Comparison of ENCODE assay signal across 11 cellular contexts in genomic region chr7:101161692-101162461, GRCh38. TPM values are rescaled to one million over a fixed set of nuclear protein-coding genes. Genes with fewer than 3 reads are reported as not detected.
A peak's percentile ranks its signal among the peaks of the same experiment; 100 is the strongest.
DNase-seq lines count a peak whose midpoint lies in the region; ATAC-seq and TF ChIP-seq lines count a peak whose summit lies in the region.
"Had no signal": no experiment of that assay in that cellular context is flagged by ENCODE, and none has a peak within 500 bp of the region (broad histone marks: within the 10 kb centered on the region; RNA-seq: fewer than 3 reads in every experiment).

No MANE protein-coding gene starts in this region.

- no TSS peak for BruUV-seq in PC-3 (replicated peaks; lab: Mats Ljungman, UMichigan)

- H3K4me3 Mint-ChIP-seq in activated CD8-positive, alpha-beta memory T cell treated with anti-CD3 and anti-CD28 coated beads, Interleukin-2, amount 10 ng/mL, durations not matched to agents 7 days and 5 days = peak overlapping the region; percentile 74
- peak overlapping the region; percentile 57 for H3K4me3 Mint-ChIP-seq in chondrocyte (ENCODE audit: unreplicated experiment)
- peak overlapping the region; percentile 68 for H3K4me3 Mint-ChIP-seq in osteocyte (ENCODE audit: unreplicated experiment)

- CTCF ChIA-PET in activated CD8-positive, alpha-beta memory T cell treated with anti-CD3 and anti-CD28 coated beads, Interleukin-2, amount 10 ng/mL, durations not matched to agents 7 days and 5 days (lab: Charles Lee) = interaction anchor here (4.3 to 5.2 kb wide), 2 partner anchors 12 to 18 kb away, joined by 16 to 39 read pairs; no protein-coding TSS in a partner anchor
- CTCF ChIA-PET in PC-3 (lab: Charles Lee) = interaction anchor here (1.2 kb wide), 1 partner anchor 18 kb away, joined by 5 read pairs; no protein-coding TSS in a partner anchor

- H3K4me2 ChIP-seq in PC-3 (ENCODE audit: low read length) = peak overlapping the region; percentile 74
- H3K4me2 ChIP-seq in GM23248 (ENCODE audit: unreplicated experiment) = no peak overlapping the region

- DNase-seq in activated CD8-positive, alpha-beta memory T cell treated with anti-CD3 and anti-CD28 coated beads, Interleukin-2, amount 10 ng/mL, durations not matched to agents 7 days and 5 days = no peak
- DNase-seq in activated CD8-positive, alpha-beta memory T cell treated with anti-CD3 and anti-CD28 coated beads, Interleukin-2, amount 50 U/mL, for 4 hours = no peak
- DNase-seq in PC-3 (peak; percentile 42), chondrocyte (ENCODE audit: low spot score) (no peak), osteocyte (ENCODE audit: extremely low spot score, unreplicated experiment) (no peak), GM23248 (no peak), UCSD-AML1 (lab: John Stamatoyannopoulos, UW; ENCODE audit: unreplicated experiment) (no peak), DMS79 (lab: John Stamatoyannopoulos, UW) (no peak)
- DNase-seq: stimulated activated CD4-positive, alpha-beta T cell treated with anti-CD3 and anti-CD28 coated beads, Interleukin-2, amount 100 ng/mL, for 24 hours had no signal

- peaks cover 18% of the 10 kb centered on the region for H3K4me1 Mint-ChIP-seq in activated CD8-positive, alpha-beta memory T cell treated with anti-CD3 and anti-CD28 coated beads, Interleukin-2, amount 10 ng/mL, durations not matched to agents 7 days and 5 days
- H3K4me1 Mint-ChIP-seq in chondrocyte (ENCODE audit: low read depth) (peaks cover 30% of the 10 kb centered on the region), osteocyte (ENCODE audit: unreplicated experiment) (peaks cover 28% of the 10 kb centered on the region)

- ATAC-seq in activated CD8-positive, alpha-beta memory T cell treated with anti-CD3 and anti-CD28 coated beads, Interleukin-2, amount 10 ng/mL, durations not matched to agents 7 days and 5 days = no peak
- ATAC-seq in PC-3 = no peak
- ATAC-seq: activated CD4-positive, CD25-positive, alpha-beta regulatory T cell treated with anti-CD3 and anti-CD28 coated beads, Interleukin-2, amount 50 U/mL, for 24 hours had no signal

- H3K27me3 ChIP-seq in PC-3 (ENCODE audit: low read length) (peaks cover 17% of the 10 kb centered on the region), GM23248 (replicated peaks; ENCODE audit: insufficient read depth) (0 out of 2 replicates have a peak, but pooled peaks cover under 1% of the 10 kb centered on the region)

- H3K27ac ChIP-seq in PC-3 (ENCODE audit: low read length) (peak overlapping the region; percentile 58), GM23248 (no peak overlapping the region)

- H3K9ac ChIP-seq in PC-3 (ENCODE audit: low read length) (0 out of 2 replicates have a peak overlapping the region, but pooled peaks have one; percentile 37), GM23248 (no peak overlapping the region)

- H3K36me3 ChIP-seq in PC-3 (ENCODE audit: low read depth, low read length) (peaks cover 9% of the 10 kb centered on the region; the same call in 1 of the 2 replicates), GM23248 (ENCODE audit: low read depth) (peaks cover 5% of the 10 kb centered on the region; the same call in 1 of the 2 replicates)

- intact Hi-C loops in PC-3 (cut with micrococcal nuclease) = no loop called here

- H3K9me2 ChIP-seq in PC-3 (replicated peaks; ENCODE audit: low read length) (no peaks in the 10 kb centered on the region), GM23248 (ENCODE audit: insufficient read depth) (no peaks in the 10 kb centered on the region)

- H4K20me1 ChIP-seq in PC-3 (ENCODE audit: low read length) = no peaks in the 10 kb centered on the region
- no peaks in the 10 kb centered on the region for H4K20me1 ChIP-seq in GM23248 (ENCODE audit: insufficient read depth)

- H3F3A ChIP-seq in PC-3 (ENCODE audit: low read length, unreplicated experiment) (no peaks in the 10 kb centered on the region), GM23248 (ENCODE audit: insufficient read depth) (peaks cover 4% of the 10 kb centered on the region; the same call in 1 of the 2 replicates)

- peaks cover 8% of the 10 kb centered on the region for H3K36me3 Mint-ChIP-seq in activated CD8-positive, alpha-beta memory T cell treated with anti-CD3 and anti-CD28 coated beads, Interleukin-2, amount 10 ng/mL, durations not matched to agents 7 days and 5 days
- H3K36me3 Mint-ChIP-seq in chondrocyte (ENCODE audit: low read depth) = peaks cover 17% of the 10 kb centered on the region
- H3K36me3 Mint-ChIP-seq in osteocyte (ENCODE audit: unreplicated experiment) = peaks cover 13% of the 10 kb centered on the region

- peaks cover 29% of the 10 kb centered on the region for H3K27me3 Mint-ChIP-seq in activated CD8-positive, alpha-beta memory T cell treated with anti-CD3 and anti-CD28 coated beads, Interleukin-2, amount 10 ng/mL, durations not matched to agents 7 days and 5 days
- peaks cover 10% of the 10 kb centered on the region for H3K27me3 Mint-ChIP-seq in chondrocyte (ENCODE audit: low read depth)
- H3K27me3 Mint-ChIP-seq in osteocyte (ENCODE audit: unreplicated experiment) = peaks cover 22% of the 10 kb centered on the region

- TF ChIP-seq CTCF in PC-3 (conservative IDR thresholded peaks at IDR 0.05; ENCODE audit: low read depth, low read length) (no peak), chondrocyte (IDR thresholded peaks at IDR 0.05) (no peak), osteocyte (IDR thresholded peaks at IDR 0.05) (no peak)

- 91% methylated on average over 17 of the region's 17 CpGs for WGBS in GM23248 (ENCODE audit: low coverage in 1 of 2, low lambda C conversion rate in 2 of 2, missing lambda C conversion rate in 2 of 2), 2 experiments

- POLR2A ChIA-PET in PC-3 (lab: Charles Lee; ENCODE audit: unreplicated experiment) = interaction anchor here (0.7 kb wide), 1 partner anchor 219 kb away, joined by 17 read pairs; no protein-coding TSS in a partner anchor

- no peaks in the 10 kb centered on the region for H3K9me3 Mint-ChIP-seq in activated CD8-positive, alpha-beta memory T cell treated with anti-CD3 and anti-CD28 coated beads, Interleukin-2, amount 10 ng/mL, durations not matched to agents 7 days and 5 days (ENCODE audit: low read depth)
- H3K9me3 Mint-ChIP-seq in chondrocyte (ENCODE audit: low read depth) = no peaks in the 10 kb centered on the region
- H3K9me3 Mint-ChIP-seq in osteocyte (ENCODE audit: unreplicated experiment) = no peaks in the 10 kb centered on the region

- in situ Hi-C loops in GM23248 (cut with MboI) = no loop called here

- H3K9me3 ChIP-seq in PC-3 (ENCODE audit: low read length) = no peaks in the 10 kb centered on the region
- H3K9me3 ChIP-seq in GM23248 (ENCODE audit: low read depth) = no peaks in the 10 kb centered on the region

- peaks cover 58% of the 10 kb centered on the region for H3K4me1 ChIP-seq in PC-3 (ENCODE audit: insufficient read depth, low read length)
- H3K4me1 ChIP-seq in GM23248 (ENCODE audit: insufficient read depth) = 0 out of 2 replicates have a peak, but pooled peaks cover 10% of the 10 kb centered on the region

- no peak overlapping the region for H3K27ac Mint-ChIP-seq in activated CD8-positive, alpha-beta memory T cell treated with anti-CD3 and anti-CD28 coated beads, Interleukin-2, amount 10 ng/mL, durations not matched to agents 7 days and 5 days
- H3K27ac Mint-ChIP-seq in chondrocyte (ENCODE audit: unreplicated experiment) (no peak overlapping the region), osteocyte (ENCODE audit: unreplicated experiment) (no peak overlapping the region)

- peak overlapping the region; percentile 53; the same call in 1 of the 2 replicates for H3K4me3 ChIP-seq in PC-3 (ENCODE audit: low read length)
- no peak overlapping the region for H3K4me3 ChIP-seq in GM23248

- H2AFZ ChIP-seq in PC-3 (ENCODE audit: low read length) (no peak overlapping the region), GM23248 (no peak overlapping the region)

- H3K79me2 ChIP-seq in PC-3 (ENCODE audit: low read length) = no peaks in the 10 kb centered on the region
- H3K79me2 ChIP-seq in GM23248 (ENCODE audit: insufficient read depth) = peaks cover 9% of the 10 kb centered on the region; the same call in 1 of the 2 replicates

RNA-seq across cellular contexts. Expression of gene VGF, which starts 3.5 kb away (rescaled TPM):
- under 1 TPM; 0.44 to 0.66 TPM for total RNA-seq in activated CD8-positive, alpha-beta memory T cell treated with anti-CD3 and anti-CD28 coated beads, Interleukin-2, amount 10 ng/mL, durations not matched to agents 7 days and 5 days
- 1.6 and 2.5 TPM in 2 replicates for total RNA-seq in PC-3 (2014; rRNA removed)
- total RNA-seq in chondrocyte = 0.22 to 0.26 TPM in 2 of 3 replicates, not detected in the other
- 0.16 and 0.24 TPM in 2 replicates for total RNA-seq in osteocyte
- total RNA-seq in GM23248 (2014; rRNA removed; shearing (Covaris generic)) = 0.89 TPM in 1 of 2 replicates, not detected in the other
- 0.11 TPM in 1 of 2 replicates, not detected in the other for polyA plus RNA-seq in GM23248 (2016; fragmentation: Nextera tagmentation; extraction: Ambion mirVana)

RNA-seq across cellular contexts. Expression of gene AP1S1, which starts 7.6 kb away (rescaled TPM):
- 10 to 100 TPM; 49.9 to 51.7 TPM for total RNA-seq in activated CD8-positive, alpha-beta memory T cell treated with anti-CD3 and anti-CD28 coated beads, Interleukin-2, amount 10 ng/mL, durations not matched to agents 7 days and 5 days
- total RNA-seq in PC-3 (2014; rRNA removed) = 148 and 190 TPM in 2 replicates
- 55.9 to 60.5 TPM (median 60.4 TPM) in 3 replicates for total RNA-seq in chondrocyte
- 52.9 and 57.9 TPM in 2 replicates for total RNA-seq in osteocyte
- total RNA-seq in GM23248 (2014; rRNA removed; shearing (Covaris generic)) = 198 and 236 TPM in 2 replicates
- 37.4 and 38.2 TPM in 2 replicates for polyA plus RNA-seq in GM23248 (2016; fragmentation: Nextera tagmentation; extraction: Ambion mirVana)

RNA-seq across cellular contexts. Expression of gene NAT16, which starts 18.2 kb away (rescaled TPM):
- not detected for total RNA-seq in activated CD8-positive, alpha-beta memory T cell treated with anti-CD3 and anti-CD28 coated beads, Interleukin-2, amount 10 ng/mL, durations not matched to agents 7 days and 5 days
- total RNA-seq in PC-3 (2014; rRNA removed) = 0.26 TPM in 1 of 2 replicates, not detected in the other
- total RNA-seq in chondrocyte = not detected in 3 replicates
- 0.16 TPM in 1 of 2 replicates, not detected in the other for total RNA-seq in osteocyte
- total RNA-seq in GM23248 (2014; rRNA removed; shearing (Covaris generic)) = not detected in 2 replicates
- not detected in 2 replicates for polyA plus RNA-seq in GM23248 (2016; fragmentation: Nextera tagmentation; extraction: Ambion mirVana)

RNA-seq across cellular contexts. Expression of gene SERPINE1, which starts 35.0 kb away (rescaled TPM):
- 1 to 10 TPM in 1 of 2 experiments, under 1 TPM in 1; 0.29 to 1.2 TPM for total RNA-seq in activated CD8-positive, alpha-beta memory T cell treated with anti-CD3 and anti-CD28 coated beads, Interleukin-2, amount 10 ng/mL, durations not matched to agents 7 days and 5 days
- 46.1 and 52.5 TPM in 2 replicates for total RNA-seq in PC-3 (2014; rRNA removed)
- total RNA-seq in chondrocyte = 794 to 1,203 TPM (median 1,180 TPM) in 3 replicates
- total RNA-seq in osteocyte = 266 and 328 TPM in 2 replicates
- total RNA-seq in GM23248 (2014; rRNA removed; shearing (Covaris generic)) = 1,900 and 2,000 TPM in 2 replicates
- 1,537 and 1,563 TPM in 2 replicates for polyA plus RNA-seq in GM23248 (2016; fragmentation: Nextera tagmentation; extraction: Ambion mirVana)

RNA-seq across cellular contexts. Expression of gene MOGAT3, which starts 39.0 kb away (rescaled TPM):
- total RNA-seq in activated CD8-positive, alpha-beta memory T cell treated with anti-CD3 and anti-CD28 coated beads, Interleukin-2, amount 10 ng/mL, durations not matched to agents 7 days and 5 days = not detected
- total RNA-seq in PC-3 (2014; rRNA removed) (not detected in 2 replicates), chondrocyte (not detected in 3 replicates), osteocyte (not detected in 2 replicates)
- total RNA-seq in GM23248 (2014; rRNA removed; shearing (Covaris generic)) = not detected in 2 replicates
- not detected in 2 replicates for polyA plus RNA-seq in GM23248 (2016; fragmentation: Nextera tagmentation; extraction: Ambion mirVana)
- total RNA-seq: temporal lobe had no signal
